In genomic region chr19:49488863-49489537, GRCh38 we compare ENCODE assay signal across 8 cellular contexts. TPM values are rescaled to one million over a fixed set of nuclear protein-coding genes. Genes with fewer than 3 reads are reported as not detected.
DNase-seq lines count a peak whose midpoint lies in the region; ATAC-seq, FAIRE-seq and TF ChIP-seq lines count a peak whose summit lies in the region.

No MANE protein-coding gene starts in this region.

- no peak overlapping the region for H2AFZ ChIP-seq in astrocyte (ENCODE audit: low read depth, low read length)

- H3K36me3 ChIP-seq in astrocyte (ENCODE audit: insufficient read depth, low read length) (peaks cover 36% of the 10 kb centered on the region), tibial nerve (peaks cover 7 to 54% (median 27%) of the 10 kb centered on the region in 3 donors)

- H3K27ac ChIP-seq in astrocyte (ENCODE audit: low read depth, low read length) (peak overlapping the region; percentile 81), tibial nerve (peak overlapping the region in 3 of 4 donors; percentile 82 to 93 (median 91))

- TF ChIP-seq EP300 in tibial nerve (IDR thresholded peaks at IDR 0.05), result no peak

- peaks cover 14% of the 10 kb centered on the region for H3K4me1 ChIP-seq in astrocyte (ENCODE audit: insufficient read depth, low read length)
- H3K4me1 ChIP-seq in tibial nerve, result peaks cover 0 to 34% (median 20%) of the 10 kb centered on the region in 4 donors

- H3K27me3 Mint-ChIP-seq in activated naive CD4-positive, alpha-beta T cell treated with anti-CD3 and anti-CD28 coated beads for 36 hours (ENCODE audit: low read depth), result no peaks in the 10 kb centered on the region
- no peaks in the 10 kb centered on the region for H3K27me3 Mint-ChIP-seq in astrocyte (ENCODE audit: low read depth, unreplicated experiment)

- DNase-seq in activated naive CD4-positive, alpha-beta T cell treated with anti-CD3 and anti-CD28 coated beads for 36 hours, result no peak
- DNase-seq in activated naive CD4-positive, alpha-beta T cell treated with anti-CD3 and anti-CD28 coated beads, Interleukin-2, amount 50 U/mL, for 16 hours, result no peak
- no peak for DNase-seq in astrocyte (ENCODE audit: low read depth)
- no peak for DNase-seq in lower leg skin (ENCODE audit: low spot score in 2 of 2)
- DNase-seq in tibial nerve (ENCODE audit: low spot score in 2 of 2), result no peak
- no peak for DNase-seq in nucleus accumbens (lab: John Stamatoyannopoulos, UW)
- no peak for DNase-seq in GF-D8 (lab: John Stamatoyannopoulos, UW)

- H3K4me2 ChIP-seq in astrocyte (ENCODE audit: low read length), result peak overlapping the region; percentile 91

- H3K36me3 Mint-ChIP-seq in activated naive CD4-positive, alpha-beta T cell treated with anti-CD3 and anti-CD28 coated beads for 36 hours (ENCODE audit: low read depth), result peaks cover 51% of the 10 kb centered on the region
- peaks cover 37% of the 10 kb centered on the region for H3K36me3 Mint-ChIP-seq in astrocyte (ENCODE audit: low read depth, unreplicated experiment)

- peaks cover 55% of the 10 kb centered on the region for H4K20me1 ChIP-seq in astrocyte (ENCODE audit: insufficient read depth, low read length)

- H3K9me3 ChIP-seq in astrocyte (ENCODE audit: insufficient read depth, low read depth, low read length) (no peaks in the 10 kb centered on the region), tibial nerve (no peaks in the 10 kb centered on the region)

- H3K9me3 Mint-ChIP-seq in activated naive CD4-positive, alpha-beta T cell treated with anti-CD3 and anti-CD28 coated beads for 36 hours, result no peaks in the 10 kb centered on the region
- H3K9me3 Mint-ChIP-seq in astrocyte (ENCODE audit: unreplicated experiment), result no peaks in the 10 kb centered on the region

- peaks cover 38% of the 10 kb centered on the region for H3K79me2 ChIP-seq in astrocyte (ENCODE audit: insufficient read depth, low read length)

- H3K4me1 Mint-ChIP-seq in activated naive CD4-positive, alpha-beta T cell treated with anti-CD3 and anti-CD28 coated beads for 36 hours (ENCODE audit: low read depth), result peaks cover 31% of the 10 kb centered on the region
- H3K4me1 Mint-ChIP-seq in astrocyte (ENCODE audit: low read depth, unreplicated experiment), result peaks cover 25% of the 10 kb centered on the region

- peak overlapping the region; percentile 99 for H3K4me3 Mint-ChIP-seq in activated naive CD4-positive, alpha-beta T cell treated with anti-CD3 and anti-CD28 coated beads for 36 hours
- peak overlapping the region; percentile 94 for H3K4me3 Mint-ChIP-seq in astrocyte (ENCODE audit: unreplicated experiment)

- H3K9ac ChIP-seq in astrocyte (ENCODE audit: low read length), result peak overlapping the region; percentile 97

- no peak for FAIRE-seq in astrocyte (lab: Jason Lieb, UNC)

- intact Hi-C loops in activated naive CD4-positive, alpha-beta T cell treated with anti-CD3 and anti-CD28 coated beads for 36 hours (cut with micrococcal nuclease), result no loop called here
- intact Hi-C loops in lower leg skin (cut with DNase I; ENCODE audit: low total_unique reads), result no loop called here

- H3K4me3 ChIP-seq in astrocyte (ENCODE audit: insufficient read depth, low read depth, low read length) (peak overlapping the region; percentile 98), lower leg skin (ENCODE audit: low read depth, poor library complexity, severe bottlenecking) (peak overlapping the region; percentile 97), tibial nerve (peak overlapping the region; percentile 79 to 98 (median 96))

- TF ChIP-seq POLR2A in lower leg skin (IDR thresholded peaks at IDR 0.05) (no peak), tibial nerve (IDR thresholded peaks at IDR 0.05) (no peak)

- no peak for TF ChIP-seq CTCF in astrocyte (IDR thresholded peaks at IDR 0.05; ENCODE audit: insufficient read depth, low read depth, low read length)
- TF ChIP-seq CTCF in lower leg skin (IDR thresholded peaks at IDR 0.05), result no peak
- no peak for TF ChIP-seq CTCF in tibial nerve (IDR thresholded peaks at IDR 0.05)

- no peak for ATAC-seq in HG02610 (IDR thresholded peaks at IDR 0.05; ENCODE audit: unreplicated experiment)

- CTCF ChIA-PET in activated naive CD4-positive, alpha-beta T cell treated with anti-CD3 and anti-CD28 coated beads for 36 hours (lab: Charles Lee), result interaction anchor here (1.9 kb wide), 1 partner anchor 16 kb away, joined by 9 read pairs; no protein-coding TSS in a partner anchor

- H3K27ac Mint-ChIP-seq in activated naive CD4-positive, alpha-beta T cell treated with anti-CD3 and anti-CD28 coated beads for 36 hours, result peak overlapping the region; percentile 95
- H3K27ac Mint-ChIP-seq in astrocyte (ENCODE audit: unreplicated experiment), result peak overlapping the region; percentile 92

- 17% methylated on average over 15 of the region's 15 CpGs for WGBS in lower leg skin, 2 donors
- WGBS in tibial nerve, 2 donors, result 27 to 28% methylated on average over 15 of the region's 15 CpGs

- H3K27me3 ChIP-seq in astrocyte (ENCODE audit: insufficient read depth, low read length), result no peaks in the 10 kb centered on the region
- H3K27me3 ChIP-seq in tibial nerve, result no peaks in the 10 kb centered on the region

RNA-seq across cellular contexts. Expression of gene RPL13A, which starts 1.6 kb away (rescaled TPM):
- 1,000 to 10,000 TPM; 4,441 to 4,607 TPM for total RNA-seq in activated naive CD4-positive, alpha-beta T cell treated with anti-CD3 and anti-CD28 coated beads for 36 hours
- total RNA-seq in astrocyte (2,066 and 2,119 TPM in 2 replicates), lower leg skin (1,000 to 10,000 TPM; 3,727 to 4,286 (median 3,958) TPM), tibial nerve (1,000 to 10,000 TPM; 3,111 to 3,948 (median 3,333) TPM)

RNA-seq across cellular contexts. Expression of gene RPS11, which starts 7.2 kb away (rescaled TPM):
- 1,000 to 10,000 TPM; 3,906 to 3,945 TPM for total RNA-seq in activated naive CD4-positive, alpha-beta T cell treated with anti-CD3 and anti-CD28 coated beads for 36 hours
- total RNA-seq in astrocyte, result 1,263 and 1,399 TPM in 2 replicates
- 1,000 to 10,000 TPM; 4,267 to 5,958 (median 4,793) TPM for total RNA-seq in lower leg skin
- total RNA-seq in tibial nerve, result 1,000 to 10,000 TPM; 3,554 to 5,283 (median 4,154) TPM

RNA-seq across cellular contexts. Expression of gene FLT3LG, which starts 15.0 kb away (rescaled TPM):
- 10 to 100 TPM; 23.9 to 28.4 TPM for total RNA-seq in activated naive CD4-positive, alpha-beta T cell treated with anti-CD3 and anti-CD28 coated beads for 36 hours
- total RNA-seq in astrocyte (0.38 TPM in 1 of 2 replicates, not detected in the other), lower leg skin (1 to 10 TPM; 2.8 to 6.0 (median 4.4) TPM), tibial nerve (10 to 100 TPM in 2 of 4 donors, 1 to 10 TPM in 2; 3.6 to 13.8 (median 8.4) TPM)

RNA-seq across cellular contexts. Expression of gene FCGRT, which starts 23.5 kb away (rescaled TPM):
- total RNA-seq in activated naive CD4-positive, alpha-beta T cell treated with anti-CD3 and anti-CD28 coated beads for 36 hours, result 10 to 100 TPM; 15.7 to 17.1 TPM
- total RNA-seq in astrocyte (32.2 and 40.6 TPM in 2 replicates), lower leg skin (100 to 1,000 TPM; 130 to 198 (median 146) TPM), tibial nerve (100 to 1,000 TPM; 231 to 410 (median 298) TPM)

RNA-seq across cellular contexts. Expression of gene ALDH16A1, which starts 36.0 kb away (rescaled TPM):
- total RNA-seq in activated naive CD4-positive, alpha-beta T cell treated with anti-CD3 and anti-CD28 coated beads for 36 hours, result 10 to 100 TPM; 43.4 to 46.8 TPM
- total RNA-seq in astrocyte (13.0 and 19.2 TPM in 2 replicates), lower leg skin (10 to 100 TPM; 26.6 to 47.2 (median 42.6) TPM), tibial nerve (10 to 100 TPM; 33.9 to 70.5 (median 63.5) TPM)
